In the genomic region with DNA sequence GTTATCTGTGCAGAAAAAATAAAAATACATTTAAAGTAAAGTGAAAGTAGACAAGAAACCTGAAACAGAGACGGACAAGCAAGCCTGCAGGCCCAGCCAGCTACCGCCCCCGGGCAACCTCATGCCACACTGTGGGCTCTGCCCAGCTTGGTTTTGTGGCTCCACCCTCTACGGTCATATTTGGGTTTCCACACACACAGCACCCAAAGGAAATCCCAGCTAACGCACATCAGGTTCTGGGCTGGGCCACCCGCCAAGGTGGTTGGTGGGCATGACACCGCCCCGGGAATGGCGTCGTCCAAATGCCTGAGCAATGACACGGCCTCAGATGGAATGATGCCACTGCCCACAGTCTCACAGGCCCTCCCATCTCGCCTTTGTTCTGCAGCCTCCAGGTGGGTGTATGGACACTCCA, we compare ENCODE assay signal across 8 cellular contexts. TPM values are rescaled to one million over a fixed set of nuclear protein-coding genes. Genes with fewer than 3 reads are reported as not detected.
A peak's percentile ranks its signal among the peaks of the same experiment; 100 is the strongest.
DNase-seq lines count a peak whose midpoint lies in the region; ATAC-seq and TF ChIP-seq lines count a peak whose summit lies in the region.

No MANE protein-coding gene starts in this region.

- WGBS in trophoblast cell (ENCODE audit: extremely low coverage, insufficient coverage, insufficient read length): no CpG with 5 or more reads among the region's 12 CpGs
- no CpG with 5 or more reads among the region's 12 CpGs for WGBS in H9 (ENCODE audit: extremely low coverage, insufficient read length, low lambda C conversion rate)

- no peaks in the 10 kb centered on the region for H3K23me2 ChIP-seq in H9 (ENCODE audit: insufficient read length, low read depth, low read length, poor library complexity, severe bottlenecking)

- H3K27ac Mint-ChIP-seq in H9: no peak overlapping the region

- H3K14ac ChIP-seq in trophoblast cell (ENCODE audit: low read length): no peak overlapping the region
- no peak overlapping the region for H3K14ac ChIP-seq in H9 (ENCODE audit: insufficient read depth, low read length)

- no peak for TF ChIP-seq POLR2A in breast epithelium (IDR thresholded peaks at IDR 0.05)

- H3K36me3 ChIP-seq in breast epithelium: no peaks in the 10 kb centered on the region
- no peaks in the 10 kb centered on the region for H3K36me3 ChIP-seq in trophoblast cell (ENCODE audit: control insufficient read depth in 1 of 2, insufficient read depth in 2 of 2, low read length in 2 of 2)

- no peaks in the 10 kb centered on the region for H3K9me3 Mint-ChIP-seq in H9

- H4K8ac ChIP-seq in trophoblast cell (ENCODE audit: low read depth, low read length): no peak overlapping the region
- no peak overlapping the region for H4K8ac ChIP-seq in H9 (replicated peaks; ENCODE audit: insufficient read length, low read depth, low read length)

- intact Hi-C loops in breast epithelium (cut with DNase I; ENCODE audit: low total_unique reads): no loop called here

- H3K27me3 ChIP-seq in breast epithelium: no peaks in the 10 kb centered on the region
- no peaks in the 10 kb centered on the region for H3K27me3 ChIP-seq in trophoblast cell (ENCODE audit: insufficient read depth, low read length)
- H3K27me3 ChIP-seq in H9 (ENCODE audit: insufficient read depth, low read length): no peaks in the 10 kb centered on the region

- H3K4me1 Mint-ChIP-seq in H9: peaks cover 21 to 22% of the 10 kb centered on the region in 2 experiments

- H4K91ac ChIP-seq in trophoblast cell (ENCODE audit: low read depth, low read length) (no peak overlapping the region), H9 (ENCODE audit: insufficient read length, low read depth, low read length) (no peak overlapping the region)

- no peak overlapping the region for H2BK120ac ChIP-seq in trophoblast cell (ENCODE audit: insufficient read depth, low read length, poor library complexity)
- no peak overlapping the region for H2BK120ac ChIP-seq in H9 (ENCODE audit: low read depth, low read length, poor library complexity, severe bottlenecking)

- H2AK5ac ChIP-seq in trophoblast cell (ENCODE audit: low read length): no peak overlapping the region
- no peak overlapping the region for H2AK5ac ChIP-seq in H9 (ENCODE audit: insufficient read length, low read length)

- no peak overlapping the region for H3K56ac ChIP-seq in H9 (ENCODE audit: insufficient read length, low read depth, low read length)

- H3K23ac ChIP-seq in trophoblast cell (ENCODE audit: low read length) (no peak overlapping the region), H9 (ENCODE audit: insufficient read length, low read depth, low read length) (no peak overlapping the region)

- H4K12ac ChIP-seq in trophoblast cell (ENCODE audit: low read depth, low read length): no peak overlapping the region

- H3K27ac ChIP-seq in breast epithelium (peak overlapping the region; percentile 55 to 62), trophoblast cell (ENCODE audit: low read depth, low read length) (no peak overlapping the region), H9 (ENCODE audit: insufficient read length, low read depth, low read length) (no peak overlapping the region)

- H3T11ph ChIP-seq in H9 (ENCODE audit: low read length): no peak overlapping the region

- peaks cover 5% of the 10 kb centered on the region; the same call in 1 of the 2 replicates for H3K27me3 Mint-ChIP-seq in H9 (ENCODE audit: low read depth)

- no peak overlapping the region for H2BK5ac ChIP-seq in trophoblast cell (ENCODE audit: low read depth, low read length, poor library complexity)
- H2BK5ac ChIP-seq in H9 (ENCODE audit: insufficient read length, low read length): no peak overlapping the region

- H4K20me1 ChIP-seq in H9 (ENCODE audit: control insufficient read depth, insufficient read depth, insufficient read length): no peaks in the 10 kb centered on the region

- H4K5ac ChIP-seq in H9 (ENCODE audit: insufficient read length, low read depth, low read length): no peak overlapping the region

- no peak overlapping the region for H2BK15ac ChIP-seq in H9 (ENCODE audit: low read depth, low read length)

- H2BK20ac ChIP-seq in H9 (ENCODE audit: low read depth, low read length, poor library complexity, severe bottlenecking): no peak overlapping the region

- H3K4me3 ChIP-seq in breast epithelium: peak overlapping the region in 1 of 3 donors; percentile 28
- no peak overlapping the region for H3K4me3 ChIP-seq in trophoblast cell (ENCODE audit: low read depth, low read length)

- DNase-seq in COLO829 (ENCODE audit: low spot score) (peak; percentile 67), SW480 (ENCODE audit: low spot score) (peak; percentile 99), breast epithelium (ENCODE audit: low spot score in 2 of 2) (peak; percentile 87 to 92), trophoblast cell (peak; percentile 78 to 83), H9 (no peak)

- H3K79me1 ChIP-seq in trophoblast cell (ENCODE audit: low read length) (no peaks in the 10 kb centered on the region), H9 (ENCODE audit: insufficient read depth, low read depth, low read length, poor library complexity, severe bottlenecking) (no peaks in the 10 kb centered on the region)

- H3K18ac ChIP-seq in trophoblast cell (ENCODE audit: low read length): no peak overlapping the region
- no peak overlapping the region for H3K18ac ChIP-seq in H9 (ENCODE audit: insufficient read length, low read depth, low read length)

- H3K4ac ChIP-seq in trophoblast cell (ENCODE audit: low read depth, low read length): no peak overlapping the region
- no peak overlapping the region for H3K4ac ChIP-seq in H9 (ENCODE audit: low read depth, low read length)

- H3K4me1 ChIP-seq in breast epithelium (no peaks in the 10 kb centered on the region), trophoblast cell (ENCODE audit: control insufficient read depth in 1 of 2, insufficient read depth in 2 of 2, low read length in 2 of 2) (peaks cover 3 to 4% of the 10 kb centered on the region in 2 experiments), H9 (ENCODE audit: insufficient read depth, low read length) (peaks cover 3% of the 10 kb centered on the region; the same call in 1 of the 2 replicates)

- H2AFZ ChIP-seq in trophoblast cell (ENCODE audit: insufficient read depth, low read length, poor library complexity) (no peak overlapping the region), H9 (ENCODE audit: low read length) (no peak overlapping the region)

- H3K36me3 Mint-ChIP-seq in H9 (ENCODE audit: insufficient read depth in 1 of 3, low read depth in 3 of 3): no peaks in the 10 kb centered on the region

- no peaks in the 10 kb centered on the region for H3K79me2 ChIP-seq in trophoblast cell (ENCODE audit: control insufficient read depth, insufficient read depth, low read length, poor library complexity)
- no peaks in the 10 kb centered on the region for H3K79me2 ChIP-seq in H9 (ENCODE audit: insufficient read depth, low read length)

- H3K4me2 ChIP-seq in trophoblast cell (ENCODE audit: low read length): no peak overlapping the region
- no peak overlapping the region for H3K4me2 ChIP-seq in H9 (ENCODE audit: insufficient read depth, insufficient read length, low read length)

- no peak for TF ChIP-seq CTCF in breast epithelium (IDR thresholded peaks at IDR 0.05)
- TF ChIP-seq CTCF in H9 (conservative IDR thresholded peaks at IDR 0.05): no peak

- H3K4me3 Mint-ChIP-seq in H9: no peak overlapping the region

- ATAC-seq in HG03039 (IDR thresholded peaks at IDR 0.05; ENCODE audit: unreplicated experiment) (no peak), GM21717 (IDR thresholded peaks at IDR 0.05; ENCODE audit: unreplicated experiment) (no peak), HG03354 (IDR thresholded peaks at IDR 0.05; ENCODE audit: poor library complexity, severe bottlenecking, unreplicated experiment) (no peak)

- H3K9ac ChIP-seq in trophoblast cell (ENCODE audit: low read length) (no peak overlapping the region), H9 (ENCODE audit: extremely low read depth, insufficient read length, low read length) (no peak overlapping the region)

- no peak overlapping the region for H2BK12ac ChIP-seq in trophoblast cell (ENCODE audit: low read length)
- H2BK12ac ChIP-seq in H9 (ENCODE audit: insufficient read length, low read depth, low read length): no peak overlapping the region

- H3K9me3 ChIP-seq in breast epithelium (no peaks in the 10 kb centered on the region), trophoblast cell (ENCODE audit: insufficient read depth, low read depth, low read length) (no peaks in the 10 kb centered on the region), H9 (ENCODE audit: control insufficient read depth, low read depth, low read length) (no peaks in the 10 kb centered on the region)

RNA-seq across cellular contexts. Expression of gene FAM110A, which starts 22.9 kb away (rescaled TPM):
- 10 to 100 TPM in 1 of 3 donors, 1 to 10 TPM in 2; 4.0 to 18.9 (median 8.2) TPM for total RNA-seq in breast epithelium
- 55.7 and 66.2 TPM in 2 replicates for polyA plus RNA-seq in trophoblast cell (2013)
- total RNA-seq in H9 (2021): 10.3 and 11.5 TPM in 2 replicates

RNA-seq across cellular contexts. Expression of gene ANGPT4, which starts 59.8 kb away (rescaled TPM):
- total RNA-seq in breast epithelium (10 to 100 TPM in 1 of 3 donors, 1 to 10 TPM in 1, under 1 TPM in 1; 0.66 to 18.4 (median 1.0) TPM), H9 (2021) (0.07 and 0.11 TPM in 2 replicates)
- polyA plus RNA-seq in trophoblast cell (2013): 38.6 and 42.6 TPM in 2 replicates

Comparison
In these comparisons a context has a peak if more than half of its experiments do, and no peak if none do; other contexts are left out.
1. H3K27ac ChIP-seq: peak in breast epithelium (2 of 2); none in trophoblast cell (single experiment) and H9 (single experiment).